In genomic region chr2:237875234-237876055, GRCh38 we compare ENCODE assay signal across 21 cellular contexts. TPM values are rescaled to one million over a fixed set of nuclear protein-coding genes. Genes with fewer than 3 reads are reported as not detected.
A peak's percentile ranks its signal among the peaks of the same experiment; 100 is the strongest.
DNase-seq lines count a peak whose midpoint lies in the region; ATAC-seq and TF ChIP-seq lines count a peak whose summit lies in the region.
"Had no signal": no experiment of that assay in that cellular context is flagged by ENCODE, and none has a peak within 500 bp of the region (broad histone marks: within the 10 kb centered on the region; RNA-seq: fewer than 3 reads in every experiment).

No MANE protein-coding gene starts in this region.

- H3K27ac ChIP-seq in endodermal cell (ENCODE audit: low read depth, low read length) (no peak overlapping the region), trophoblast cell (ENCODE audit: low read depth, low read length) (peak overlapping the region; percentile 42), aorta (ENCODE audit: low read depth in 1 of 2, low read length in 2 of 2) (peak overlapping the region; percentile 58 to 85)
- H3K27ac ChIP-seq: KMS-11, WERI-Rb-1 had no signal

- H2AK5ac ChIP-seq in trophoblast cell (ENCODE audit: low read length): peak overlapping the region; percentile 48

- H3K9me3 Mint-ChIP-seq in endodermal cell: no peaks in the 10 kb centered on the region
- H3K9me3 Mint-ChIP-seq: activated naive CD4-positive, alpha-beta T cell treated with anti-CD3 and anti-CD28 coated beads for 36 hours; CD4-positive, CD25-positive, alpha-beta regulatory T cell; mesothelial cell of epicardium had no signal

- no peaks in the 10 kb centered on the region for H3K27me3 Mint-ChIP-seq in endodermal cell (ENCODE audit: insufficient read depth)

- WGBS in endodermal cell (ENCODE audit: insufficient coverage in 1 of 2, insufficient read length in 1 of 2), 2 experiments: 83 to 86% methylated on average over 9 to 16 of the region's 16 CpGs
- no CpG with 5 or more reads among the region's 16 CpGs for WGBS in trophoblast cell (ENCODE audit: extremely low coverage, insufficient coverage, insufficient read length)
- 84 to 90% methylated on average over 16 of the region's 16 CpGs for WGBS in aorta, 2 donors

- intact Hi-C loops in cardiac septum (cut with DNase I) (no loop called here), Right ventricle myocardium inferior (cut with DNase I) (no loop called here), aorta (cut with DNase I) (no loop called here)

- peak overlapping the region; percentile 16 for H3K18ac ChIP-seq in trophoblast cell (ENCODE audit: low read length)

- H2AFZ ChIP-seq in trophoblast cell (ENCODE audit: insufficient read depth, low read length, poor library complexity): no peak overlapping the region

- H4K12ac ChIP-seq in trophoblast cell (ENCODE audit: low read depth, low read length): no peak overlapping the region

- DNase-seq in cardiac septum (ENCODE audit: low spot score): peak; percentile 53
- DNase-seq in Right ventricle myocardium inferior (ENCODE audit: missing footprints): no peak
- peak; percentile 24 for DNase-seq in endodermal cell
- no peak for DNase-seq in trophoblast cell
- peak; percentile 43 to 65 for DNase-seq in aorta
- no peak for DNase-seq in superior temporal gyrus (ENCODE audit: extremely low spot score)
- no peak for DNase-seq in NK-92 treated with Interleukin-12 subunit alpha and Interleukin-12 subunit beta, amount 100 ng/mL, for 24 hours (lab: John Stamatoyannopoulos, UW)
- DNase-seq: activated naive CD4-positive, alpha-beta T cell treated with anti-CD3 and anti-CD28 coated beads for 36 hours; CD4-positive, CD25-positive, alpha-beta regulatory T cell; cortex of kidney; erythroblast; NCI-H1092 treated with DMSO at 0.1 percent for 48 hours; NCI-H2171; nucleus accumbens; small intestine; T-helper 1 cell; WERI-Rb-1 had no signal

- no peak overlapping the region for H3K4me3 Mint-ChIP-seq in endodermal cell
- H3K4me3 Mint-ChIP-seq: activated naive CD4-positive, alpha-beta T cell treated with anti-CD3 and anti-CD28 coated beads for 36 hours; mesothelial cell of epicardium had no signal

- ATAC-seq in Right ventricle myocardium inferior: no peak
- no peak for ATAC-seq in aorta (ENCODE audit: low FRiP score)
- no peak for ATAC-seq in GM19328 (IDR thresholded peaks at IDR 0.05; ENCODE audit: unreplicated experiment)

- peak overlapping the region; percentile 76 for H2BK12ac ChIP-seq in trophoblast cell (ENCODE audit: low read length)

- H3K27me3 ChIP-seq in endodermal cell (ENCODE audit: control insufficient read depth, insufficient read depth, low read length, poor library complexity, severe bottlenecking) (no peaks in the 10 kb centered on the region), trophoblast cell (ENCODE audit: insufficient read depth, low read length) (no peaks in the 10 kb centered on the region), aorta (ENCODE audit: control insufficient read depth in 1 of 2, insufficient read depth in 2 of 2, low read length in 1 of 2) (no peaks in the 10 kb centered on the region)

- peak overlapping the region; percentile 49 for H3K14ac ChIP-seq in trophoblast cell (ENCODE audit: low read length)

- TF ChIP-seq CTCF in endodermal cell (conservative IDR thresholded peaks at IDR 0.05): no peak

- H3K9ac ChIP-seq in endodermal cell (ENCODE audit: extremely low read depth, low read length, poor library complexity, severe bottlenecking) (no peak overlapping the region), trophoblast cell (ENCODE audit: low read length) (no peak overlapping the region)
- H3K9ac ChIP-seq: KMS-11 had no signal

- no peak overlapping the region for H4K8ac ChIP-seq in trophoblast cell (ENCODE audit: low read depth, low read length)

- H3K4me1 ChIP-seq in endodermal cell (ENCODE audit: control insufficient read depth, insufficient read depth, low read length): no peaks in the 10 kb centered on the region
- H3K4me1 ChIP-seq in trophoblast cell (ENCODE audit: control insufficient read depth in 1 of 2, insufficient read depth in 2 of 2, low read length in 2 of 2): peaks cover 32 to 39% of the 10 kb centered on the region in 2 experiments
- H3K4me1 ChIP-seq in aorta (ENCODE audit: control insufficient read depth in 1 of 2, insufficient read depth in 2 of 2, low read length in 2 of 2): peaks cover 9% of the 10 kb centered on the region in 2 donors

- H3K4me1 Mint-ChIP-seq in endodermal cell: no peaks in the 10 kb centered on the region

- peak overlapping the region; percentile 67 for H4K91ac ChIP-seq in trophoblast cell (ENCODE audit: low read depth, low read length)

- no peak overlapping the region for H3K27ac Mint-ChIP-seq in endodermal cell
- H3K27ac Mint-ChIP-seq: activated naive CD4-positive, alpha-beta T cell treated with anti-CD3 and anti-CD28 coated beads for 36 hours; CD4-positive, CD25-positive, alpha-beta regulatory T cell; mesothelial cell of epicardium had no signal

- H3K79me1 ChIP-seq in trophoblast cell (ENCODE audit: low read length): peaks cover 26% of the 10 kb centered on the region

- no peaks in the 10 kb centered on the region for H3K9me3 ChIP-seq in endodermal cell (ENCODE audit: control insufficient read depth, low read length)
- peaks cover 5% of the 10 kb centered on the region for H3K9me3 ChIP-seq in trophoblast cell (ENCODE audit: insufficient read depth, low read depth, low read length)
- no peaks in the 10 kb centered on the region for H3K9me3 ChIP-seq in aorta (ENCODE audit: control insufficient read depth, low read length)

- peak overlapping the region; percentile 55 for H2BK120ac ChIP-seq in trophoblast cell (ENCODE audit: insufficient read depth, low read length, poor library complexity)

- H2BK5ac ChIP-seq in trophoblast cell (ENCODE audit: low read depth, low read length, poor library complexity): no peak overlapping the region

- no peak overlapping the region for H3K23ac ChIP-seq in trophoblast cell (ENCODE audit: low read length)

- H3K4me3 ChIP-seq in endodermal cell (ENCODE audit: low read length): no peak overlapping the region
- H3K4me3 ChIP-seq in trophoblast cell (ENCODE audit: low read depth, low read length): no peak overlapping the region
- H3K4me3 ChIP-seq in aorta (ENCODE audit: low read length in 2 of 2): no peak overlapping the region

- peak overlapping the region; percentile 36 for H3K4ac ChIP-seq in trophoblast cell (ENCODE audit: low read depth, low read length)

- H3K4me2 ChIP-seq in trophoblast cell (ENCODE audit: low read length): no peak overlapping the region
- H3K4me2 ChIP-seq: KMS-11 had no signal

- peaks cover 2% of the 10 kb centered on the region for H3K79me2 ChIP-seq in trophoblast cell (ENCODE audit: control insufficient read depth, insufficient read depth, low read length, poor library complexity)

- H3K36me3 ChIP-seq in endodermal cell (ENCODE audit: control insufficient read depth, insufficient read depth, low read length) (no peaks in the 10 kb centered on the region), trophoblast cell (ENCODE audit: control insufficient read depth in 1 of 2, insufficient read depth in 2 of 2, low read length in 2 of 2) (no peaks in the 10 kb centered on the region), aorta (ENCODE audit: control insufficient read depth in 1 of 2, insufficient read depth in 2 of 2, low read length in 1 of 2) (no peaks in the 10 kb centered on the region)
- H3K36me3 ChIP-seq: WERI-Rb-1 had no signal

- H3K36me3 Mint-ChIP-seq in endodermal cell (ENCODE audit: low read depth): no peaks in the 10 kb centered on the region
- H3K36me3 Mint-ChIP-seq: CD4-positive, CD25-positive, alpha-beta regulatory T cell; mesothelial cell of epicardium had no signal

RNA-seq across cellular contexts. Expression of gene RAMP1, which starts 16.0 kb away (rescaled TPM):
- total RNA-seq in cardiac septum (253 TPM), Right ventricle myocardium inferior (139 TPM), endodermal cell (1 to 10 TPM in 1 of 2 donors, under 1 TPM in 1; 0.40 to 1.6 TPM), aorta (100 to 1,000 TPM; 109 to 230 TPM)
- 1.2 TPM for polyA plus RNA-seq in endodermal cell (2013, experiment 1 of 2)
- 0.83 TPM for polyA plus RNA-seq in endodermal cell (2013, experiment 2 of 2)
- polyA plus RNA-seq in trophoblast cell (2013): 17.4 and 19.0 TPM in 2 replicates
- 100 to 1,000 TPM; 328 to 423 TPM for polyA plus RNA-seq in aorta
- total RNA-seq: CD4-positive, CD25-positive, alpha-beta regulatory T cell; glomerular endothelial cell had no signal

Comparison
In these comparisons a context has a peak if more than half of its experiments do, and no peak if none do; other contexts are left out.
1. DNase-seq: peak in cardiac septum (single experiment), endodermal cell (single experiment) and aorta (2 of 2); none in Right ventricle myocardium inferior (single experiment), trophoblast cell (0 of 2), superior temporal gyrus (single experiment) and NK-92 treated with Interleukin-12 subunit alpha and Interleukin-12 subunit beta, amount 100 ng/mL, for 24 hours (single experiment).
2. RNA of gene RAMP1, which starts 16.0 kb away (total RNA-seq): 253 TPM in cardiac septum (single experiment), 109 to 230 TPM in aorta and 139 TPM in Right ventricle myocardium inferior (single experiment); 0.40 to 1.6 TPM in endodermal cell; every median in the first group is over 10 times any median in the second.